14 cellular contexts compared by ENCODE assay signal in genomic region chr1:211420845-211421454, GRCh38.
DNase-seq lines count a peak whose midpoint lies in the region; ATAC-seq and TF ChIP-seq lines count a peak whose summit lies in the region.
"Had no signal": no experiment of that assay in that cellular context is flagged by ENCODE, and none has a peak within 500 bp of the region (broad histone marks: within the 10 kb centered on the region; RNA-seq: fewer than 3 reads in every experiment).

No MANE protein-coding gene starts in this region.

- H3K79me2 ChIP-seq in fibroblast of lung (ENCODE audit: control insufficient read depth, insufficient read depth, low read length): no peaks in the 10 kb centered on the region

- no peak for TF ChIP-seq CTCF in A673 (conservative IDR thresholded peaks at IDR 0.05; ENCODE audit: low read depth, low read length)
- no peak for TF ChIP-seq CTCF in fibroblast of lung (conservative IDR thresholded peaks at IDR 0.05 in 1 of 2, IDR thresholded peaks at IDR 0.05 in 1 of 2; ENCODE audit: low read depth in 1 of 2, low read length in 2 of 2)
- no peak for TF ChIP-seq CTCF in RWPE1 (conservative IDR thresholded peaks at IDR 0.05; ENCODE audit: low read depth)

- H3K9ac ChIP-seq in fibroblast of lung (ENCODE audit: insufficient read depth, low read length): no peak overlapping the region

- H3K36me3 ChIP-seq in A673 (ENCODE audit: insufficient read depth, low read length, poor library complexity, severe bottlenecking) (no peaks in the 10 kb centered on the region), fibroblast of lung (ENCODE audit: control insufficient read depth, insufficient read depth, low read length) (no peaks in the 10 kb centered on the region)
- H3K36me3 ChIP-seq: cardiac muscle cell had no signal

- intact Hi-C loops in A673 (cut with micrococcal nuclease; ENCODE audit: unreplicated experiment): no loop called here

- H3K4me2 ChIP-seq in fibroblast of lung (ENCODE audit: extremely low read depth, insufficient read depth, low read length): no peak overlapping the region

- H3K9me3 ChIP-seq in A673 (ENCODE audit: low read depth, low read length, poor library complexity, severe bottlenecking): no peaks in the 10 kb centered on the region
- no peaks in the 10 kb centered on the region for H3K9me3 ChIP-seq in fibroblast of lung (ENCODE audit: control insufficient read depth, insufficient read depth, low read depth, low read length)

- CTCF ChIA-PET in A673 (lab: Charles Lee) (no interaction called here), RWPE1 (lab: Yijun Ruan, JAX) (no interaction called here)

- peak; percentile 1 for DNase-seq in A673 (ENCODE audit: low spot score)
- DNase-seq in HCEC 1CT: peak; percentile 24
- DNase-seq in fibroblast of lung (ENCODE audit: low read depth in 2 of 2): peak; percentile 5 to 49
- DNase-seq in RWPE1 (ENCODE audit: low spot score): no peak
- DNase-seq in C1 segment of cervical spinal cord (lab: John Stamatoyannopoulos, UW): no peak
- no peak for DNase-seq in DMS 273 treated with DMSO at 0.1 percent for 48 hours (lab: John Stamatoyannopoulos, UW)
- DNase-seq: activated T-cell treated with anti-CD3 and anti-CD28 coated beads, Interleukin-2, amount 50 U/mL, for 24 hours; CD8-positive, alpha-beta T cell; NCI-H526 treated with DMSO at 0.1 percent for 48 hours; right cardiac atrium had no signal

- H3K4me3 ChIP-seq in A673 (ENCODE audit: low read depth, low read length, poor library complexity, severe bottlenecking) (no peak overlapping the region), fibroblast of lung (replicated peaks in 1 of 4; ENCODE audit: control extremely low read depth in 1 of 4, insufficient read depth in 1 of 4, low read depth in 3 of 4, low read length in 4 of 4) (no peak overlapping the region)
- H3K4me3 ChIP-seq: cardiac muscle cell had no signal

- H2AFZ ChIP-seq in fibroblast of lung (ENCODE audit: low read length): no peak overlapping the region

- ATAC-seq in SK-N-SH treated with all-trans-retinoic acid at 6 μM for 48 hours (peak; percentile 53), GM18517 (IDR thresholded peaks at IDR 0.05; ENCODE audit: unreplicated experiment) (no peak)
- ATAC-seq: CD8-positive, alpha-beta T cell; Panc1; right cardiac atrium had no signal

- BruUV-seq in A673 (replicated peaks; lab: Mats Ljungman, UMichigan): no TSS peak

- no peak overlapping the region for H3K27ac ChIP-seq in A673 (ENCODE audit: low read depth, low read length, poor library complexity, severe bottlenecking)
- H3K27ac ChIP-seq in fibroblast of lung (ENCODE audit: insufficient read depth, low read length): no peak overlapping the region
- H3K27ac ChIP-seq in RWPE1: no peak overlapping the region
- H3K27ac ChIP-seq: cardiac muscle cell had no signal

- H3K27me3 ChIP-seq in A673 (replicated peaks; ENCODE audit: insufficient read depth, low read depth, low read length, poor library complexity) (peaks cover 2% of the 10 kb centered on the region), fibroblast of lung (ENCODE audit: control insufficient read depth, insufficient read depth, low read length) (no peaks in the 10 kb centered on the region)
- H3K27me3 ChIP-seq: cardiac muscle cell had no signal

- H3K4me1 ChIP-seq in A673 (ENCODE audit: insufficient read depth, low read length, poor library complexity, severe bottlenecking) (no peaks in the 10 kb centered on the region), fibroblast of lung (ENCODE audit: control insufficient read depth, extremely low read depth, insufficient read depth, low read length) (no peaks in the 10 kb centered on the region)

- POLR2A ChIA-PET in A673 (lab: Charles Lee; ENCODE audit: low non-redundant PET): no interaction called here
- POLR2A ChIA-PET in RWPE1 (lab: Yijun Ruan, JAX; ENCODE audit: low non-redundant PET): no interaction called here

- no peaks in the 10 kb centered on the region for H4K20me1 ChIP-seq in fibroblast of lung (ENCODE audit: control insufficient read depth, extremely low read depth, insufficient read depth, low read length)

TF ChIP-seq in SK-N-SH treated with all-trans-retinoic acid at 6 μM for 48 hours, 23 proteins besides CTCF, POLR2A, EP300 and RAD21:
- TF ChIP-seq ZC3H10 (CRISPR knock-in tag; IDR thresholded peaks at IDR 0.05) (no peak), BACH2 (CRISPR knock-in tag; IDR thresholded peaks at IDR 0.05; ENCODE audit: borderline replicate concordance) (no peak), RARB (CRISPR knock-in tag; IDR thresholded peaks at IDR 0.05) (no peak)

Comparison
In these comparisons a context has a peak if more than half of its experiments do, and no peak if none do; other contexts are left out.
1. DNase-seq: peak in A673 (single experiment), HCEC 1CT (single experiment) and fibroblast of lung (2 of 2); none in RWPE1 (single experiment), C1 segment of cervical spinal cord (0 of 14) and DMS 273 treated with DMSO at 0.1 percent for 48 hours (single experiment).